In genomic region chr20:57087102-57087501, GRCh38 we compare ENCODE assay signal across 1 cellular context.
TF ChIP-seq lines count a peak whose summit lies in the region.

No MANE protein-coding gene starts in this region.

TF ChIP-seq in HCT116, 20 proteins besides CTCF, POLR2A, EP300 and RAD21:
- TF ChIP-seq MAX (IDR thresholded peaks at IDR 0.05), result peak; percentile 84
- peak; percentile 64; the same call in 1 of the 2 replicates for TF ChIP-seq CBX3 (IDR thresholded peaks at IDR 0.05; ENCODE audit: low read depth)
- no peak for TF ChIP-seq EZH2 (IDR thresholded peaks at IDR 0.05)
- no peak for TF ChIP-seq FOSL1 (IDR thresholded peaks at IDR 0.05; ENCODE audit: low read depth)
